23 cellular contexts compared by ENCODE assay signal in genomic region chr6:26355366-26355765, GRCh38.
"Had no signal": no experiment of that assay in that cellular context is flagged by ENCODE, and none has a peak within 500 bp of the region (broad histone marks: within the 10 kb centered on the region; RNA-seq: fewer than 3 reads in every experiment).

No MANE protein-coding gene starts in this region.

- H3K27me3 Mint-ChIP-seq: activated CD4-positive, alpha-beta T cell treated with anti-CD3 and anti-CD28 coated beads for 36 hours; activated CD8-positive, alpha-beta T cell treated with anti-CD3 and anti-CD28 coated beads for 36 hours; activated naive CD4-positive, alpha-beta T cell treated with anti-CD3 and anti-CD28 coated beads, Interleukin-2, amount 50 U/mL, for 24 hours had no signal

- H3K27ac Mint-ChIP-seq: activated CD4-positive, alpha-beta T cell treated with anti-CD3 and anti-CD28 coated beads for 36 hours; activated CD8-positive, alpha-beta T cell treated with anti-CD3 and anti-CD28 coated beads for 36 hours; activated naive CD4-positive, alpha-beta T cell treated with anti-CD3 and anti-CD28 coated beads, Interleukin-2, amount 50 U/mL, for 24 hours; activated T-helper 1 cell treated with anti-CD3 and anti-CD28 coated beads, Interleukin-12 subunit alpha, Interleukin-12 subunit beta, Interleukin-2, Interleukin-4 antibody, amounts not matched to agents 30 ng/mL and 10 ng/mL and 1 ng/mL, durations not matched to agents 14 hours and 24 hours and 36 hours had no signal

- H3K4me3 ChIP-seq: breast epithelium, MG63 had no signal

- H3K36me3 ChIP-seq: breast epithelium, MG63 had no signal

- H3K36me3 Mint-ChIP-seq: activated naive CD4-positive, alpha-beta T cell treated with anti-CD3 and anti-CD28 coated beads, Interleukin-2, amount 50 U/mL, for 24 hours had no signal

- H3K9me3 ChIP-seq: breast epithelium, MG63 had no signal

- DNase-seq: activated CD4-positive, alpha-beta T cell treated with anti-CD3 and anti-CD28 coated beads for 36 hours; activated CD4-positive, CD25-positive, alpha-beta regulatory T cell; activated CD8-positive, alpha-beta memory T cell treated with anti-CD3 and anti-CD28 coated beads, Interleukin-2, amount 50 U/mL, for 4 hours; activated CD8-positive, alpha-beta T cell treated with anti-CD3 and anti-CD28 coated beads for 36 hours; activated effector memory CD4-positive, alpha-beta T cell treated with Interleukin-2 at 50 U/mL for 16 hours; activated naive CD4-positive, alpha-beta T cell; aorta; caudate nucleus; MG63; NCI-H1105 treated with DMSO at 0.1 percent for 48 hours; NCI-H1436 treated with DMSO at 0.1 percent for 48 hours; NCI-H187; NCI-H2081; NCI-H446; NCI-H524; PC-3; SHP77 treated with DMSO at 0.1 percent for 48 hours; T-helper 1 cell had no signal

- H3K4me3 Mint-ChIP-seq: activated CD4-positive, alpha-beta T cell treated with anti-CD3 and anti-CD28 coated beads for 36 hours; activated CD8-positive, alpha-beta T cell treated with anti-CD3 and anti-CD28 coated beads for 36 hours; activated naive CD4-positive, alpha-beta T cell treated with anti-CD3 and anti-CD28 coated beads, Interleukin-2, amount 50 U/mL, for 24 hours; activated T-helper 1 cell treated with anti-CD3 and anti-CD28 coated beads, Interleukin-12 subunit alpha, Interleukin-12 subunit beta, Interleukin-2, Interleukin-4 antibody, amounts not matched to agents 30 ng/mL and 10 ng/mL and 1 ng/mL, durations not matched to agents 14 hours and 24 hours and 36 hours had no signal

- H3K9me3 Mint-ChIP-seq: activated CD8-positive, alpha-beta T cell treated with anti-CD3 and anti-CD28 coated beads for 36 hours; activated naive CD4-positive, alpha-beta T cell treated with anti-CD3 and anti-CD28 coated beads, Interleukin-2, amount 50 U/mL, for 24 hours; activated T-helper 1 cell treated with anti-CD3 and anti-CD28 coated beads, Interleukin-12 subunit alpha, Interleukin-12 subunit beta, Interleukin-2, Interleukin-4 antibody, amounts not matched to agents 30 ng/mL and 10 ng/mL and 1 ng/mL, durations not matched to agents 14 hours and 24 hours and 36 hours had no signal

- H3K4me1 ChIP-seq: breast epithelium had no signal

- H3K27ac ChIP-seq: VCaP had no signal

- H3K27me3 ChIP-seq: breast epithelium, MG63 had no signal

- ATAC-seq: activated CD4-positive, alpha-beta T cell treated with anti-CD3 and anti-CD28 coated beads for 36 hours; activated CD8-positive, alpha-beta T cell treated with anti-CD3 and anti-CD28 coated beads for 36 hours; PC-3 had no signal

- FAIRE-seq: RCC 7860 had no signal
